In the genomic region with DNA sequence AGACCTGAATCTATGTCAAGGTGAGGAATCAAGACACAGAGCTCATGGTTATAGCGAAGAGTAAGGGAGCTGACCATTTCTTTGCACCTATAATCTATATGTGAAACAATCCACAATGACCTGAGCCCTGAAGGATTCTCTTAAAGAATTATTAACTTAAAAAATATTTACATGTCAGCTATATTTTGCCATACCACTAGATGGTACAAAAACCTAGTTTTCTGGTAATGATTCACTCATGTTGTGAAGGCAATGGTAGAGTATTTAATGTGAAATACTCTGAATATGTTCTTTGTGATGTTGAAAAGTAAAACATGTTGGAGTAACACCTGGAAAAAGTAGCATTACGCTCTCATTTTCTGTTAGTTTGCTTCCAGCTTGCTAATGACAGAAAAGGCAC, we compare ENCODE assay signal across 21 cellular contexts. TPM values are rescaled to one million over a fixed set of nuclear protein-coding genes. Genes with fewer than 3 reads are reported as not detected.
DNase-seq lines count a peak whose midpoint lies in the region; ATAC-seq, FAIRE-seq and TF ChIP-seq lines count a peak whose summit lies in the region.
"Had no signal": no experiment of that assay in that cellular context is flagged by ENCODE, and none has a peak within 500 bp of the region (broad histone marks: within the 10 kb centered on the region; RNA-seq: fewer than 3 reads in every experiment).

No MANE protein-coding gene starts in this region.

- H3K27ac Mint-ChIP-seq in endodermal cell = no peak overlapping the region
- H3K27ac Mint-ChIP-seq: activated naive CD8-positive, alpha-beta T cell treated with anti-CD3 and anti-CD28 coated beads for 36 hours had no signal

- H3K9me3 Mint-ChIP-seq in endodermal cell = peaks cover 45% of the 10 kb centered on the region
- H3K9me3 Mint-ChIP-seq: activated naive CD8-positive, alpha-beta T cell treated with anti-CD3 and anti-CD28 coated beads for 36 hours; activated T-cell treated with anti-CD3 and anti-CD28 coated beads, Interleukin-2, amount 50 U/mL, for 24 hours had no signal

- H3K4me2 ChIP-seq in DND-41 (ENCODE audit: insufficient read depth, low read length) (no peak overlapping the region), K562 (ENCODE audit: insufficient read depth, low read length) (no peak overlapping the region)

- H3K79me2 ChIP-seq in DND-41 (ENCODE audit: insufficient read depth, low read length) (no peaks in the 10 kb centered on the region), K562 (ENCODE audit: control insufficient read depth, insufficient read depth, low read length) (no peaks in the 10 kb centered on the region)

- H3K4me1 ChIP-seq in DND-41 (ENCODE audit: insufficient read depth, low read length) (peaks cover 9% of the 10 kb centered on the region; the same call in 1 of the 2 replicates), K562 (replicated peaks in 1 of 2; ENCODE audit: control insufficient read depth in 2 of 2, insufficient read depth in 2 of 2, low read length in 2 of 2) (no peaks in the 10 kb centered on the region), endodermal cell (ENCODE audit: control insufficient read depth, insufficient read depth, low read length) (no peaks in the 10 kb centered on the region)

- CTCF ChIA-PET in K562 (lab: Yijun Ruan, JAX; ENCODE audit: low intra/inter-chr PET ratio) = no interaction called here

- no peaks in the 10 kb centered on the region for H3K36me3 Mint-ChIP-seq in endodermal cell (ENCODE audit: low read depth)
- H3K36me3 Mint-ChIP-seq: activated naive CD8-positive, alpha-beta T cell treated with anti-CD3 and anti-CD28 coated beads for 36 hours had no signal

- TF ChIP-seq EP300 in K562 (IDR thresholded peaks at IDR 0.05; ENCODE audit: low read length) = no peak

- no peaks in the 10 kb centered on the region for H3K27me3 ChIP-seq in DND-41 (ENCODE audit: insufficient read depth, low read length, poor library complexity)
- H3K27me3 ChIP-seq in K562 (ENCODE audit: control insufficient read depth in 2 of 2, insufficient read depth in 2 of 2, low read length in 2 of 2) = no peaks in the 10 kb centered on the region
- H3K27me3 ChIP-seq in endodermal cell (ENCODE audit: control insufficient read depth, insufficient read depth, low read length, poor library complexity, severe bottlenecking) = no peaks in the 10 kb centered on the region

- H3K27ac ChIP-seq in DND-41 (ENCODE audit: low read length) (no peak overlapping the region), K562 (ENCODE audit: extremely low read depth, low read depth, low read length) (no peak overlapping the region), endodermal cell (ENCODE audit: low read depth, low read length) (no peak overlapping the region)

- TF ChIP-seq POLR2A in K562 (conservative IDR thresholded peaks at IDR 0.05) = no peak

- WGBS in K562 (ENCODE audit: insufficient coverage, low coverage, missing lambda C conversion rate) = 4% methylated on average over 2 of the region's 2 CpGs
- 100% methylated on average over 2 of the region's 2 CpGs; no CpG with 5 or more reads in 1 of the 2 experiments for WGBS in endodermal cell (ENCODE audit: insufficient coverage in 1 of 2, insufficient read length in 1 of 2), 2 experiments

- intact Hi-C loops in K562 (cut with micrococcal nuclease) = loop anchor here (10.0 kb wide), 2 partner anchors 123 to 167 kb away; no protein-coding TSS in a partner anchor

- POLR2A ChIA-PET in K562 (lab: Yijun Ruan, JAX) = no interaction called here

- no peaks in the 10 kb centered on the region for H3K9me3 ChIP-seq in DND-41 (ENCODE audit: insufficient read depth, low read length, severe bottlenecking)
- H3K9me3 ChIP-seq in K562 (replicated peaks; ENCODE audit: control insufficient read depth, insufficient read depth, low read depth, low read length) = no peaks in the 10 kb centered on the region
- H3K9me3 ChIP-seq in endodermal cell (ENCODE audit: control insufficient read depth, low read length) = no peaks in the 10 kb centered on the region
- H3K9me3 ChIP-seq: mucosa of descending colon had no signal

- no peak for TF ChIP-seq RAD21 in K562 (CRISPR knock-in tag; conservative IDR thresholded peaks at IDR 0.05 in 1 of 2, IDR thresholded peaks at IDR 0.05 in 1 of 2)

- ATAC-seq in DND-41 (ENCODE audit: insufficient read depth, low read depth) (no peak), GM19043 (IDR thresholded peaks at IDR 0.05; ENCODE audit: low read depth, unreplicated experiment) (peak; percentile 82), K562 (no peak), HG03469 (IDR thresholded peaks at IDR 0.05; ENCODE audit: unreplicated experiment) (no peak)
- ATAC-seq: mucosa of descending colon, right cardiac atrium had no signal

- H3K9me1 ChIP-seq in K562 (ENCODE audit: control insufficient read depth, insufficient read depth, low read length) = no peaks in the 10 kb centered on the region

- H3K4me3 ChIP-seq in DND-41 (ENCODE audit: low read depth in 1 of 2, low read length in 2 of 2) (no peak overlapping the region), K562 (no peak overlapping the region), endodermal cell (ENCODE audit: low read length) (no peak overlapping the region)
- H3K4me3 ChIP-seq: mucosa of descending colon had no signal

- H3K36me3 ChIP-seq in DND-41 (ENCODE audit: insufficient read depth, low read length) = no peaks in the 10 kb centered on the region
- H3K36me3 ChIP-seq in K562 (ENCODE audit: control insufficient read depth, insufficient read depth, low read length) = no peaks in the 10 kb centered on the region
- H3K36me3 ChIP-seq in endodermal cell (ENCODE audit: control insufficient read depth, insufficient read depth, low read length) = no peaks in the 10 kb centered on the region

- in situ Hi-C loops in K562 (cut with MboI) = no loop called here

- no peaks in the 10 kb centered on the region for H4K20me1 ChIP-seq in DND-41 (ENCODE audit: insufficient read depth, low read length)
- no peaks in the 10 kb centered on the region for H4K20me1 ChIP-seq in K562 (replicated peaks; ENCODE audit: control insufficient read depth, insufficient read depth, low read length)

- FAIRE-seq in K562 (lab: Jason Lieb, UNC) = no peak

- no peak overlapping the region for H2AFZ ChIP-seq in DND-41 (ENCODE audit: low read depth, low read length)
- H2AFZ ChIP-seq in K562 (ENCODE audit: low read depth, low read length) = no peak overlapping the region

- H3K4me1 Mint-ChIP-seq in endodermal cell = no peaks in the 10 kb centered on the region

- BruUV-seq in K562 (replicated peaks; lab: Mats Ljungman, UMichigan) = no TSS peak

- peaks cover 2% of the 10 kb centered on the region for H3K27me3 Mint-ChIP-seq in endodermal cell (ENCODE audit: insufficient read depth)
- H3K27me3 Mint-ChIP-seq: activated naive CD8-positive, alpha-beta T cell treated with anti-CD3 and anti-CD28 coated beads for 36 hours had no signal

- H3K4me3 Mint-ChIP-seq in endodermal cell = no peak overlapping the region
- H3K4me3 Mint-ChIP-seq: activated naive CD8-positive, alpha-beta T cell treated with anti-CD3 and anti-CD28 coated beads for 36 hours; activated T-cell treated with anti-CD3 and anti-CD28 coated beads, Interleukin-2, amount 50 U/mL, for 24 hours had no signal

- TF ChIP-seq CTCF in DND-41 (IDR thresholded peaks at IDR 0.05; ENCODE audit: borderline replicate concordance, extremely low read depth, low read length, poor library complexity, severe bottlenecking) (peak; percentile 23), K562 (IDR thresholded peaks at IDR 0.05 in 2 of 3, conservative IDR thresholded peaks at IDR 0.05 in 1 of 3; ENCODE audit: insufficient read depth in 2 of 3, low read depth in 1 of 3, low read length in 3 of 3) (peak in 1 of 3 experiments; percentile 15; a peak in 1 of 6 replicates), endodermal cell (conservative IDR thresholded peaks at IDR 0.05) (no peak)

- H3K9ac ChIP-seq in DND-41 (ENCODE audit: low read depth, low read length) (no peak overlapping the region), K562 (ENCODE audit: insufficient read depth in 1 of 2, low read depth in 2 of 2, low read length in 2 of 2) (no peak overlapping the region), endodermal cell (ENCODE audit: extremely low read depth, low read length, poor library complexity, severe bottlenecking) (no peak overlapping the region)

- DNase-seq in DND-41 (no peak), HT-29 (ENCODE audit: low spot score) (peak; percentile 15), K562 (ENCODE audit: extremely low read depth in 1 of 4, low spot score in 3 of 4) (no peak), endodermal cell (no peak), NCI-H524 treated with DMSO at 0.1 percent for 48 hours (lab: John Stamatoyannopoulos, UW) (no peak), NCI-H1092 (lab: John Stamatoyannopoulos, UW) (no peak)
- DNase-seq: activated CD4-positive, alpha-beta T cell treated with anti-CD3 and anti-CD28 coated beads for 4 hours; activated naive CD8-positive, alpha-beta T cell treated with anti-CD3 and anti-CD28 coated beads for 36 hours; activated T-cell treated with anti-CD3 and anti-CD28 coated beads, Interleukin-2, amount 50 U/mL, for 24 hours; DMS153; effector CD8-positive, alpha-beta T cell; hippocampal formation; mucosa of descending colon; NCI-H1092 treated with DMSO at 0.1 percent for 48 hours; NCI-H2107; NCI-H82; right cardiac atrium had no signal

TF ChIP-seq in K562, 482 proteins besides CTCF, POLR2A, EP300 and RAD21:
- TF ChIP-seq ZNF316 (IDR thresholded peaks at IDR 0.05) (peak; percentile 73), ZNF384 (IDR thresholded peaks at IDR 0.05; ENCODE audit: low read depth, low read length) (no peak)

RNA-seq across cellular contexts. Expression of gene VGLL1, which starts 40.0 kb away (rescaled TPM):
- total RNA-seq in HT-29 (2014; rRNA removed; shearing (Covaris generic)) = 3.5 and 4.7 TPM in 2 replicates
- total RNA-seq in K562 (2011; cell fraction: chromatin; rRNA removed; ENCODE audit: low replicate concordance) = not detected in 2 replicates
- not detected in 2 replicates for total RNA-seq in K562 (2011; cell fraction: nucleolus; rRNA removed)
- total RNA-seq in K562 (2011; cell fraction: nucleoplasm; rRNA removed) = not detected in 2 replicates
- total RNA-seq in K562 (2014; rRNA removed) (not detected in 2 replicates), K562 (2014; rRNA removed; fragmentation: Illumina TruSeq; extraction: Trizol) (not detected in 2 replicates), K562 (2015; rRNA removed; fragmentation: Illumina TruSeq; extraction: Trizol) (not detected in 2 replicates), K562 (2021) (not detected in 2 replicates), endodermal cell (not detected)
- polyA plus RNA-seq in K562 (2011; rRNA removed) (not detected in 2 replicates), K562 (2014; fragmentation: Illumina TruSeq; extraction: Trizol) (not detected in 2 replicates), K562 (2014; fragmentation: Nextera tagmentation; extraction: Ambion mirVana) (not detected), K562 (2014; rRNA removed) (not detected in 2 replicates)
- polyA plus RNA-seq in K562 (2011; cell fraction: cytosol; rRNA removed) = not detected in 2 replicates
- polyA plus RNA-seq in K562 (2011; cell fraction: nucleus; rRNA removed) = not detected in 2 replicates
- polyA plus RNA-seq in K562 (2012) = not detected in 2 replicates
- polyA minus RNA-seq in K562 (2011; rRNA and poly(A)+ RNA removed) = not detected in 2 replicates
- not detected in 2 replicates for polyA minus RNA-seq in K562 (2011; cell fraction: cytosol; rRNA and poly(A)+ RNA removed)
- polyA minus RNA-seq in K562 (2011; cell fraction: nucleus; rRNA and poly(A)+ RNA removed) = not detected in 2 replicates
- polyA plus RNA-seq in endodermal cell (2013, experiment 1 of 2) = not detected
- polyA plus RNA-seq in endodermal cell (2013, experiment 2 of 2) = not detected
- total RNA-seq: activated naive CD8-positive, alpha-beta T cell treated with anti-CD3 and anti-CD28 coated beads for 36 hours; fibroblast of lung; mucosa of descending colon; right cardiac atrium; T-helper 2 cell treated with Interferon-gamma antibody and Interleukin-4, amounts not matched to agents 100 ng/mL and 5 ng/mL, for 36 hours had no signal
- polyA plus RNA-seq: fibroblast of lung, right cardiac atrium had no signal
